In the genomic region with DNA sequence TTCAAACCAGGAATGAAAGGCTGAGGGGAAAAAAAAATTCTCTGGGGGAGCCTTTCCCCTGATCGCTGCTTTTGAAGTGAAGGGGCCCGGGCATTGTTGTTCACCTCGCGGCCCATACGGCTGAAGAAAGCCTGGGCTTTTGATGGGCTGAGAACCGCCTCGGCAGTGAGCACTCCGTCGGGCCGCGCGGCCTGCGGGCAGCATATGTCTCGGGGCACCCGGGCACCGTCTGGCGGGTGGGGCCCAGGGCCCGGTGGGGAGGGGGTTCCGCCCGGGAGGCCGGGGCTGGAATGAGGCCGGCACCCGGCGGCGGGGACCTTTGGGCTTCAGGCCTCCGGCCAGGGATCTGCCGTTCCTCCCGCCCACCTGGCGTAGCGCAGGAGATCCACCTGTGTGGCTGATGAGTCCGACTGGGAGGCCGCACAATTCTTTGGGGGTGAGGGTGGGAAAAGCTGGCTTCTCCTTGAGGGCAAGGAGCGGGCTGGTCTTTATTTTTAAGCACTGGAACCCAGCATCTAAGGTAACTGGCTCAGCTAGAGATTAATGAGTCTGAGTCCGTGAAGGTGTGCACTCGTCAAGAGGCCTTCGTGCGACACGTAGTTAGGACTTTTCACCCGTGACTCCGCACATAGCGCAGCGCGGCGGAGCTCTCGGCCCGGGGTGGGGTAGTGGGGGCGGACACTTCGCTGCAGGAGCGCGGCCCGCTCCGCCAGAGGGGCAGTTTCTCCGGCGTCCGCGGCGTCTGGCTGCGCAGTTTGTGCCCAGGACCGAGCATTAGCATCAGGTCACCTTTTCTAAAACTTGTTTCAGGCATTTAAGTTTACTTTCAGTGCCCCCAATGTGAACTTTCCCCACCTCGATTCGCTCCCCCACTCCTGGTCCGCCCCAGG, we compare ENCODE assay signal across 1 cellular context.
TF ChIP-seq lines count a peak whose summit lies in the region.

No MANE protein-coding gene starts in this region.

TF ChIP-seq in endothelial cell of umbilical vein, 7 proteins besides CTCF, POLR2A, EP300 and RAD21:
- TF ChIP-seq, protein P1, sequence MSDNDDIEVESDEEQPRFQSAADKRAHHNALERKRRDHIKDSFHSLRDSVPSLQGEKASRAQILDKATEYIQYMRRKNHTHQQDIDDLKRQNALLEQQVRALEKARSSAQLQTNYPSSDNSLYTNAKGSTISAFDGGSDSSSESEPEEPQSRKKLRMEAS (IDR thresholded peaks at IDR 0.05; ENCODE audit: insufficient read depth, insufficient read length), result no peak
- TF ChIP-seq FOS (IDR thresholded peaks at IDR 0.05; ENCODE audit: borderline replicate concordance, insufficient read depth, low read length), result no peak
- TF ChIP-seq JUN (IDR thresholded peaks at IDR 0.05; ENCODE audit: borderline replicate concordance, insufficient read depth, insufficient read length, low read depth), result no peak
- no peak for TF ChIP-seq GATA2 (IDR thresholded peaks at IDR 0.05; ENCODE audit: insufficient read depth, insufficient read length, low read depth, low read length)
- peak; percentile 96 for TF ChIP-seq EZH2 (IDR thresholded peaks at IDR 0.05; ENCODE audit: borderline replicate concordance, low read depth, low read length, severe bottlenecking)
TF ChIP-seq in endothelial cell of umbilical vein: peak in this region for 1.
